Comparison of ENCODE assay signal across 13 cellular contexts in the genomic region with DNA sequence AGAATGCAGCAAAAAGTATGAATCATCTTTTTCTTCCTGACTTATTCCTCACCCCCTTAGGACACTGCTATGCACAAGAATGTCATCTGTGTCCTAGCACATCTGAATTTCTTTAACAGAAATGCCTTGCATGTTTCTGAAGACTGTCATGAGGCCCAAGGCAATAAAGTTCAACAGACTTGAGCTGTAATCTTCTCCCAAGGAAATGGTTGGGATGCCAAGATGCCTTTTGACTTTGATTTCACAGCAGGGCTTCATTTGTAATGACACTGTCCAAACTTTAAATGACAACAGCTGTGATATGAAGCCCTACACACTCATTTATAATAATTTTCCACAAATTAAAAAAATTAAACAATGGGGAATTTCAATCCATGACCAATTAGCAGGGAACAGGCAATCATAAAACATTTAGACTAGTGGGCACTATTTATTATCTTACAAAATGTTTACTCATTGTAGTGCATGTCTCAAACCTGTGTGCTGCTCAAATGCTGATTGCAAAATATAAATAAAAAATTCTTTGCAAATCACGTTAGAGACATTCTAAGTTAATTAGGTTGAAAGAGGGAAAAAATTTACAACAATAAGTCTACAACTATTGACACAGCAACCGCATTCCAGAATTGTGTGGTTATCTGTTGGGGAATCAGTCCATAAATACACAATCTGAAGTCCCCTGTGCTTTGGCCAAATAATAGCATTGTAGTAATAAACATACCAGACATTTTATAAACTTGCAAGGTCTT.
A peak's percentile ranks its signal among the peaks of the same experiment; 100 is the strongest.
DNase-seq lines count a peak whose midpoint lies in the region; ATAC-seq, FAIRE-seq and TF ChIP-seq lines count a peak whose summit lies in the region.
"Had no signal": no experiment of that assay in that cellular context is flagged by ENCODE, and none has a peak within 500 bp of the region (broad histone marks: within the 10 kb centered on the region; RNA-seq: fewer than 3 reads in every experiment).

No MANE protein-coding gene starts in this region.

- H3K4me3 ChIP-seq in astrocyte of the spinal cord (ENCODE audit: low read depth, low read length) (no peak overlapping the region), neuronal stem cell (ENCODE audit: low read length in 2 of 2) (no peak overlapping the region)
- H3K4me3 ChIP-seq: thoracic aorta had no signal

- in situ Hi-C loops in astrocyte of the spinal cord (cut with HindIII; ENCODE audit: low sequenced_read_pairs), result no loop called here

- no peak for TF ChIP-seq POLR2A in GM12891 (IDR thresholded peaks at IDR 0.05; ENCODE audit: low read depth, low read length)

- no peak overlapping the region for H2BK120ac ChIP-seq in neuronal stem cell (ENCODE audit: low read depth, low read length)

- H2BK15ac ChIP-seq in neuronal stem cell (ENCODE audit: low read length), result no peak overlapping the region

- DNase-seq in T-helper 1 cell (no peak), astrocyte of the spinal cord (ENCODE audit: low read depth, low spot score) (peak; percentile 87), iPS-NIHi11 (ENCODE audit: low spot score) (peak; percentile 24), cerebellum (ENCODE audit: low spot score) (no peak), GM12891 (ENCODE audit: insufficient read length, low spot score) (no peak), neuronal stem cell (ENCODE audit: low spot score) (no peak)
- DNase-seq: activated CD4-positive, alpha-beta T cell treated with anti-CD3 and anti-CD28 coated beads, Interleukin-2, amount 50 U/mL, for 48 hours; AML-193; NCI-H2227 treated with DMSO at 0.1 percent for 48 hours had no signal

- TF ChIP-seq CTCF in astrocyte of the spinal cord (IDR thresholded peaks at IDR 0.05; ENCODE audit: low read depth, low read length), result no peak

- no peak overlapping the region for H3K27ac ChIP-seq in neuronal stem cell (replicated peaks; ENCODE audit: low read length)
- H3K27ac ChIP-seq: thoracic aorta had no signal

- no peak overlapping the region for H3K4me2 ChIP-seq in neuronal stem cell (ENCODE audit: insufficient read depth, low read length, poor library complexity, severe bottlenecking)

- no peak overlapping the region for H2AFZ ChIP-seq in neuronal stem cell (ENCODE audit: low read length)

- H3K14ac ChIP-seq in neuronal stem cell (ENCODE audit: low read length), result no peak overlapping the region

- H3K4ac ChIP-seq in neuronal stem cell (ENCODE audit: low read length), result no peak overlapping the region

- no peak overlapping the region for H3K4me3 Mint-ChIP-seq in T-helper 1 cell treated with Interleukin-12 subunit alpha and Interleukin-12 subunit beta and Interleukin-4 antibody, amounts not matched to agents 30 μg/mL and 1 μg/mL, for 36 hours

- no peaks in the 10 kb centered on the region for H3K36me3 Mint-ChIP-seq in T-helper 1 cell treated with Interleukin-12 subunit alpha and Interleukin-12 subunit beta and Interleukin-4 antibody, amounts not matched to agents 30 μg/mL and 1 μg/mL, for 36 hours (ENCODE audit: low read depth)

- WGBS in neuronal stem cell (ENCODE audit: extremely low coverage in 2 of 2, insufficient read length in 2 of 2, insufficient replicate concordance in 1 of 2), 2 donors, result no CpG with 5 or more reads among the region's 2 CpGs

- no peaks in the 10 kb centered on the region for H3K27me3 Mint-ChIP-seq in T-helper 1 cell treated with Interleukin-12 subunit alpha and Interleukin-12 subunit beta and Interleukin-4 antibody, amounts not matched to agents 30 μg/mL and 1 μg/mL, for 36 hours (ENCODE audit: low read depth)

- no peak overlapping the region for H2AK5ac ChIP-seq in neuronal stem cell (ENCODE audit: low read depth, low read length)

- H2BK12ac ChIP-seq in neuronal stem cell (ENCODE audit: low read length), result no peak overlapping the region

- H3K27me3 ChIP-seq in neuronal stem cell (ENCODE audit: control insufficient read depth in 3 of 3, insufficient read depth in 3 of 3, low read depth in 1 of 3, low read length in 3 of 3), result no peaks in the 10 kb centered on the region

- no peaks in the 10 kb centered on the region for H3K36me3 ChIP-seq in neuronal stem cell (replicated peaks in 1 of 2; ENCODE audit: control insufficient read depth in 2 of 2, insufficient read depth in 2 of 2, low read length in 2 of 2)
- H3K36me3 ChIP-seq: thoracic aorta had no signal

- no peak overlapping the region for H4K91ac ChIP-seq in neuronal stem cell (ENCODE audit: low read depth, low read length, poor library complexity)

- H3K4me1 ChIP-seq in neuronal stem cell (ENCODE audit: control insufficient read depth in 2 of 2, insufficient read depth in 1 of 2, low read depth in 1 of 2, low read length in 2 of 2), result peaks cover 0 to 2% of the 10 kb centered on the region in 2 donors

- no peak for FAIRE-seq in GM12891 (lab: Jason Lieb, UNC)
- FAIRE-seq: endometrium had no signal

- no peaks in the 10 kb centered on the region for H3K9me3 ChIP-seq in neuronal stem cell (replicated peaks in 1 of 2; ENCODE audit: control insufficient read depth in 2 of 2, insufficient read depth in 1 of 2, low read depth in 1 of 2, low read length in 2 of 2)
- H3K9me3 ChIP-seq: thoracic aorta had no signal

- H4K8ac ChIP-seq in neuronal stem cell (ENCODE audit: low read depth, low read length), result no peak overlapping the region

- H3K18ac ChIP-seq in neuronal stem cell (ENCODE audit: low read length), result no peak overlapping the region

- no peaks in the 10 kb centered on the region for H3K4me1 Mint-ChIP-seq in T-helper 1 cell treated with Interleukin-12 subunit alpha and Interleukin-12 subunit beta and Interleukin-4 antibody, amounts not matched to agents 30 μg/mL and 1 μg/mL, for 36 hours (ENCODE audit: low read depth)

- peak overlapping the region; percentile 29 for H3K27ac Mint-ChIP-seq in T-helper 1 cell treated with Interleukin-12 subunit alpha and Interleukin-12 subunit beta and Interleukin-4 antibody, amounts not matched to agents 30 μg/mL and 1 μg/mL, for 36 hours

- H3K23ac ChIP-seq in neuronal stem cell (ENCODE audit: low read depth, low read length, poor library complexity), result no peak overlapping the region

- no peak overlapping the region for H3K9ac ChIP-seq in neuronal stem cell (ENCODE audit: low read depth, low read length, poor library complexity)

- H3K79me1 ChIP-seq in neuronal stem cell (ENCODE audit: low read depth, low read length), result no peaks in the 10 kb centered on the region

- H2BK5ac ChIP-seq in neuronal stem cell (ENCODE audit: low read length), result no peak overlapping the region

- ATAC-seq in GM21737 (IDR thresholded peaks at IDR 0.05; ENCODE audit: unreplicated experiment), result no peak

- H3K9me3 Mint-ChIP-seq in T-helper 1 cell treated with Interleukin-12 subunit alpha and Interleukin-12 subunit beta and Interleukin-4 antibody, amounts not matched to agents 30 μg/mL and 1 μg/mL, for 36 hours, result no peaks in the 10 kb centered on the region

TF ChIP-seq in GM12891, 5 proteins besides CTCF, POLR2A, EP300 and RAD21:
- no peak for TF ChIP-seq POLR2AphosphoS5 (IDR thresholded peaks at IDR 0.05; ENCODE audit: low read depth, low read length)
- TF ChIP-seq PAX5 (IDR thresholded peaks at IDR 0.05; ENCODE audit: insufficient read depth, low read length, severe bottlenecking), result no peak
- TF ChIP-seq SPI1 (IDR thresholded peaks at IDR 0.05; ENCODE audit: low read depth, low read length), result no peak
- no peak for TF ChIP-seq POU2F2 (IDR thresholded peaks at IDR 0.05; ENCODE audit: low read depth, low read length)
- TF ChIP-seq TAF1 (IDR thresholded peaks at IDR 0.05; ENCODE audit: low read depth, low read length), result no peak

Comparison
In these comparisons a context has a peak if more than half of its experiments do, and no peak if none do; other contexts are left out.
1. DNase-seq: peak in astrocyte of the spinal cord (single experiment) and iPS-NIHi11 (single experiment); none in T-helper 1 cell (0 of 5), cerebellum (single experiment), GM12891 (single experiment) and neuronal stem cell (single experiment).